21 cellular contexts compared by ENCODE assay signal in genomic region chr1:109805486-109806180, GRCh38. TPM values are rescaled to one million over a fixed set of nuclear protein-coding genes. Genes with fewer than 3 reads are reported as not detected.
A peak's percentile ranks its signal among the peaks of the same experiment; 100 is the strongest.
DNase-seq lines count a peak whose midpoint lies in the region; ATAC-seq and TF ChIP-seq lines count a peak whose summit lies in the region.
"Had no signal": no experiment of that assay in that cellular context is flagged by ENCODE, and none has a peak within 500 bp of the region (broad histone marks: within the 10 kb centered on the region; RNA-seq: fewer than 3 reads in every experiment).

No MANE protein-coding gene starts in this region.

- H3K4me3 Mint-ChIP-seq in CD4-positive, alpha-beta T cell, result no peak overlapping the region
- H3K4me3 Mint-ChIP-seq: CD14-positive monocyte, natural killer cell had no signal

- peak overlapping the region; percentile 36 for H3K27ac Mint-ChIP-seq in CD4-positive, alpha-beta T cell
- H3K27ac Mint-ChIP-seq: CD14-positive monocyte, IgD-negative memory B cell, natural killer cell had no signal

- peak in 1 of 10 experiments; percentile 14 for DNase-seq in CD4-positive, alpha-beta T cell
- peak; percentile 56 for DNase-seq in EH (ENCODE audit: low read depth)
- DNase-seq in SJCRH30, result peak; percentile 84 to 88
- DNase-seq in myocyte (ENCODE audit: low read depth), result peak; percentile 96
- DNase-seq in NCI-H446 treated with DMSO at 0.1 percent for 48 hours (lab: John Stamatoyannopoulos, UW), result no peak
- no peak for DNase-seq in effector memory CD4-positive, alpha-beta T cell
- DNase-seq in hepatic stellate cell (ENCODE audit: low spot score), result no peak
- DNase-seq: erythroblast; GOT3; natural killer cell; NCI-H1694 treated with DMSO at 0.1 percent for 48 hours; stimulated activated CD4-positive, alpha-beta T cell treated with anti-CD3 and anti-CD28 coated beads, Interleukin-4, amount 100 ng/mL, for 24 hours; stimulated activated naive CD4-positive, alpha-beta T cell had no signal

- H3K9me3 Mint-ChIP-seq in CD4-positive, alpha-beta T cell, result no peaks in the 10 kb centered on the region
- H3K9me3 Mint-ChIP-seq: IgD-negative memory B cell, natural killer cell had no signal

- no peaks in the 10 kb centered on the region for H3K9me3 ChIP-seq in CD4-positive, alpha-beta T cell (ENCODE audit: control insufficient read depth, low read length)
- no peaks in the 10 kb centered on the region; the same call in 1 of the 2 replicates for H3K9me3 ChIP-seq in SJCRH30 (replicated peaks)
- no peaks in the 10 kb centered on the region for H3K9me3 ChIP-seq in effector memory CD4-positive, alpha-beta T cell (ENCODE audit: control insufficient read depth, low read length)
- H3K9me3 ChIP-seq: adrenal gland, heart left ventricle, SJSA1, uterus had no signal

- H3K4me1 Mint-ChIP-seq in CD4-positive, alpha-beta T cell (ENCODE audit: low read depth), result peaks cover 69% of the 10 kb centered on the region

- no peak overlapping the region for H3K27ac ChIP-seq in CD4-positive, alpha-beta T cell (ENCODE audit: low read depth, low read length)
- H3K27ac ChIP-seq in SJCRH30, result peak overlapping the region; percentile 43
- H3K27ac ChIP-seq in effector memory CD4-positive, alpha-beta T cell (ENCODE audit: insufficient read depth, low read length, poor library complexity, severe bottlenecking), result no peak overlapping the region
- H3K27ac ChIP-seq: adrenal gland, heart left ventricle, SJSA1, uterus had no signal

- H3K36me3 Mint-ChIP-seq in CD4-positive, alpha-beta T cell (ENCODE audit: low read depth), result no peaks in the 10 kb centered on the region
- H3K36me3 Mint-ChIP-seq: CD14-positive monocyte, IgD-negative memory B cell, natural killer cell had no signal

- no peaks in the 10 kb centered on the region for H3K36me3 ChIP-seq in SJCRH30
- no peaks in the 10 kb centered on the region for H3K36me3 ChIP-seq in effector memory CD4-positive, alpha-beta T cell (ENCODE audit: control insufficient read depth, insufficient read depth, low read length)
- H3K36me3 ChIP-seq: adrenal gland, heart left ventricle, SJSA1, uterus had no signal

- no peaks in the 10 kb centered on the region for H3K27me3 Mint-ChIP-seq in CD4-positive, alpha-beta T cell
- H3K27me3 Mint-ChIP-seq: IgD-negative memory B cell had no signal

- no peak for ATAC-seq in CD4-positive, alpha-beta T cell (ENCODE audit: poor library complexity)
- ATAC-seq: heart left ventricle, natural killer cell, right cardiac atrium had no signal

- POLR2A ChIA-PET in CD4-positive, alpha-beta T cell (lab: Charles Lee), result interaction anchor here (0.6 to 2.0 kb wide), 2 partner anchors 15 to 870 kb away, joined by 3 to 6 read pairs; no protein-coding TSS in a partner anchor

- intact Hi-C loops in CD4-positive, alpha-beta T cell (cut with DNase I, micrococcal nuclease), result no loop called here

- CTCF ChIA-PET in CD4-positive, alpha-beta T cell (lab: Charles Lee), result interaction anchor here (1.9 kb wide), 1 partner anchor 179 kb away, joined by 5 read pairs; the partner anchor contains the start of gene AHCYL1

- peaks cover 41% of the 10 kb centered on the region for H3K4me1 ChIP-seq in SJCRH30
- H3K4me1 ChIP-seq in effector memory CD4-positive, alpha-beta T cell (ENCODE audit: control insufficient read depth, insufficient read depth, low read length, poor library complexity, severe bottlenecking), result peaks cover 64% of the 10 kb centered on the region
- H3K4me1 ChIP-seq: adrenal gland, uterus had no signal

- H3K4me3 ChIP-seq in SJCRH30, result no peak overlapping the region
- no peak overlapping the region for H3K4me3 ChIP-seq in effector memory CD4-positive, alpha-beta T cell (ENCODE audit: insufficient read depth, low read depth, low read length, poor library complexity, severe bottlenecking)
- H3K4me3 ChIP-seq: adrenal gland, heart left ventricle, SJSA1, uterus had no signal

- no peaks in the 10 kb centered on the region for H3K27me3 ChIP-seq in CD4-positive, alpha-beta T cell (ENCODE audit: control insufficient read depth, insufficient read depth, low read length)
- no peaks in the 10 kb centered on the region for H3K27me3 ChIP-seq in SJCRH30
- no peaks in the 10 kb centered on the region for H3K27me3 ChIP-seq in effector memory CD4-positive, alpha-beta T cell (replicated peaks; ENCODE audit: control insufficient read depth, insufficient read depth, low read length, poor library complexity, severe bottlenecking)
- H3K27me3 ChIP-seq: adrenal gland, heart left ventricle, SJSA1, uterus had no signal

- no peak for TF ChIP-seq CTCF in CD4-positive, alpha-beta T cell (IDR thresholded peaks at IDR 0.05)

RNA-seq across cellular contexts. Expression of gene EPS8L3, which starts 41.9 kb away (rescaled TPM):
- not detected for total RNA-seq in CD4-positive, alpha-beta T cell
- not detected in 2 replicates for total RNA-seq in SJCRH30 (2014; rRNA removed; shearing (Covaris generic))
- not detected in 2 replicates for total RNA-seq in myocyte
- polyA plus RNA-seq in myocyte (2012), result not detected
- total RNA-seq: cerebellum, right cardiac atrium, SJSA1 had no signal
- polyA plus RNA-seq: CD14-positive monocyte, IgD-negative memory B cell, right cardiac atrium had no signal

Comparison
In these comparisons a context has a peak if more than half of its experiments do, and no peak if none do; other contexts are left out.
1. DNase-seq: peak in EH (single experiment), SJCRH30 (2 of 2) and myocyte (single experiment); none in NCI-H446 treated with DMSO at 0.1 percent for 48 hours (single experiment), effector memory CD4-positive, alpha-beta T cell (0 of 3) and hepatic stellate cell (single experiment).